In the genomic region with DNA sequence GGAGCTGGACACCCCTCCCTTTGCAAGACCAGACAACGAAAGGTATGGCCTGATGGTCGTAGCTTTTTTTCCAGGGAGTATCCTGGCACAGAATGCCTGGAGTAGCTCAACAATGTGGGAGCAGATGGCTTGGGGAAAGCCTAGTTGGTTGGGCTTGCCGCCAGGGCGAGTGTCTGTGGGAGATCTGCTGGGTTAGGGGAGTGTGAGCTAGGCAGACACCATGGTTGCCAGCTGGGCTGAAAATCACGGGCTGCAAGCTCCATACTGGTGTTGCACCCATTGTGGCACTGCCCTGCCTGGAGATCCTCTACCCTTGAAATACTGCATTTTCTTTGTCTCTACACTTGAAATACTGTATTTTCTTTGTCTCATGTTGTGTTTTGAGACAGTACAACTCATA, we compare ENCODE assay signal across 23 cellular contexts.
"Had no signal": no experiment of that assay in that cellular context is flagged by ENCODE, and none has a peak within 500 bp of the region (broad histone marks: within the 10 kb centered on the region; RNA-seq: fewer than 3 reads in every experiment).

No MANE protein-coding gene starts in this region.

- H3K27me3 ChIP-seq: neural progenitor cell, ovary, right lobe of liver, sigmoid colon, stomach, thyroid gland, tibial nerve, upper lobe of left lung, vagina had no signal

- H3K79me2 ChIP-seq: parathyroid adenoma had no signal

- H3K9me3 ChIP-seq: ovary, psoas muscle, right lobe of liver, sigmoid colon, thoracic aorta, thyroid gland, tibial nerve, upper lobe of left lung, vagina had no signal

- DNase-seq: occipital lobe; ovary; psoas muscle; right lobe of liver; sigmoid colon; small intestine; stimulated activated CD4-positive, alpha-beta T cell treated with anti-CD3 and anti-CD28 coated beads, Interleukin-15, amount 100 ng/mL, for 24 hours; stimulated activated CD4-positive, alpha-beta T cell treated with anti-CD3 and anti-CD28 coated beads, Interleukin-2, amount 100 ng/mL, for 24 hours; stimulated activated CD4-positive, alpha-beta T cell treated with anti-CD3 and anti-CD28 coated beads, Interleukin-2, amount 100 ng/mL, for 48 hours; stimulated activated CD4-positive, alpha-beta T cell treated with anti-CD3 and anti-CD28 coated beads, Interleukin-4, amount 100 ng/mL, for 24 hours; stimulated activated naive B cell treated with anti-CD40 and anti-IgM and Interleukin-4, amounts not matched to agents 10 μg/mL and 1 μg/mL and 100 μg/mL, for 72 hours; stimulated activated naive CD4-positive, alpha-beta T cell treated with Interleukin-2 at 50 U/mL for 16 hours; stomach; thyroid gland; trophoblast cell; upper lobe of left lung had no signal

- H3K4me2 ChIP-seq: neural progenitor cell had no signal

- H3K36me3 ChIP-seq: neural progenitor cell, ovary, right lobe of liver, sigmoid colon, stomach, thoracic aorta, thyroid gland, tibial nerve, upper lobe of left lung, vagina had no signal

- H3K27ac ChIP-seq: neural progenitor cell, ovary, parathyroid adenoma, psoas muscle, right lobe of liver, sigmoid colon, stomach, thoracic aorta, thyroid gland, tibial nerve, upper lobe of left lung, vagina had no signal

- H2AFZ ChIP-seq: neural progenitor cell, parathyroid adenoma had no signal

- H3K9ac ChIP-seq: neural progenitor cell, parathyroid adenoma had no signal

- H3K4me1 ChIP-seq: neural progenitor cell, parathyroid adenoma, psoas muscle, right lobe of liver, sigmoid colon, stomach, thyroid gland, tibial nerve, upper lobe of left lung, vagina had no signal

- H3K4me3 ChIP-seq: neural progenitor cell, ovary, psoas muscle, right lobe of liver, sigmoid colon, stomach, thoracic aorta, thyroid gland, tibial nerve, upper lobe of left lung, vagina had no signal

- ATAC-seq: psoas muscle; right cardiac atrium; right lobe of liver; stimulated activated effector memory CD8-positive, alpha-beta T cell treated with anti-CD3 and anti-CD28 coated beads, Interleukin-12 subunit alpha, Interleukin-12 subunit beta, amount 100 ng/mL, for 72 hours; stimulated activated naive B cell treated with anti-CD40 and anti-IgM and Interleukin-4, amounts not matched to agents 10 μg/mL and 1 μg/mL and 100 μg/mL, for 72 hours had no signal
